22 cellular contexts compared by ENCODE assay signal in the genomic region with DNA sequence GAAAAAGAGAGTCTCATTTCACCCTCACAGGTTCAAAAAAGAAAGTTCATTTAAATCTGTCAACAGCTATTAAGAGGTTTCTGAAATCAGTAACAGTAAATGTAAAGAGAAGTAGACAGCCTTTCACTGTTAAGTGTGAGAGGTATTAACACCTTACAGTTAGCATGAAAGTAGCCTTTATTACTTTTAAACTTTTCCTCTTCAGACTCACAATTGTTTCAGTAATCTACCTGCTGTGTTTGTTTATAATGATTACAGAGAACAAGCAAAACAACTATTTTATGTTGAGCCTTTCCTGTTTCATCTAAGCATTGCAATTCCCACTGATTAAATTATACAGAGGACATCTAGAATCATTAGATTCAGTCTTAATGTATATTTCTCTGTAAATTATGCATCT.
"Had no signal": no experiment of that assay in that cellular context is flagged by ENCODE, and none has a peak within 500 bp of the region (broad histone marks: within the 10 kb centered on the region; RNA-seq: fewer than 3 reads in every experiment).

No MANE protein-coding gene starts in this region.

- H3K4me2 ChIP-seq: smooth muscle cell had no signal

- H3K36me3 ChIP-seq: heart left ventricle, left lung, sigmoid colon, thyroid gland, upper lobe of right lung had no signal

- H3K9me3 ChIP-seq: heart left ventricle, left lung, sigmoid colon, thyroid gland, upper lobe of right lung had no signal

- H3K27me3 ChIP-seq: heart left ventricle, left lung, sigmoid colon, thyroid gland, upper lobe of right lung had no signal

- H3K4me3 ChIP-seq: heart left ventricle, left lung, lung, sigmoid colon, smooth muscle cell, thyroid gland, upper lobe of right lung had no signal

- H3K4me1 ChIP-seq: left lung, sigmoid colon, thyroid gland, upper lobe of right lung had no signal

- H3K27ac ChIP-seq: epithelial cell of prostate, heart left ventricle, left lung, sigmoid colon, thyroid gland, upper lobe of right lung had no signal

- DNase-seq: activated B cell treated with CpG ODN at 0.5 μM for 24 hours; activated CD4-positive, alpha-beta memory T cell treated with anti-CD3 and anti-CD28 coated beads for 36 hours; activated CD4-positive, alpha-beta T cell treated with anti-CD3 and anti-CD28 coated beads for 48 hours; activated naive CD4-positive, alpha-beta T cell treated with Interleukin-2 at 50 U/mL for 16 hours; activated naive CD8-positive, alpha-beta T cell treated with anti-CD3 and anti-CD28 coated beads for 36 hours; activated T-cell treated with anti-CD3 and anti-CD28 coated beads, Interleukin-2, amount 50 U/mL, for 48 hours; cortex of kidney; heart left ventricle; immature natural killer cell; left lung; naive thymus-derived CD4-positive, alpha-beta T cell; retina; sigmoid colon; stimulated activated CD4-positive, alpha-beta T cell treated with anti-CD3 and anti-CD28 coated beads, Interleukin-15, amount 100 ng/mL, for 24 hours; stimulated activated CD8-positive, alpha-beta memory T cell treated with anti-CD3 and anti-CD28 coated beads, Interleukin-4, amount 100 ng/mL, for 48 hours; stimulated activated naive B cell treated with anti-CD40 and anti-IgM and Interleukin-4, amounts not matched to agents 10 μg/mL and 1 μg/mL and 100 μg/mL, for 72 hours; T-helper 17 cell; thyroid gland; upper lobe of right lung had no signal
